In the genomic region with DNA sequence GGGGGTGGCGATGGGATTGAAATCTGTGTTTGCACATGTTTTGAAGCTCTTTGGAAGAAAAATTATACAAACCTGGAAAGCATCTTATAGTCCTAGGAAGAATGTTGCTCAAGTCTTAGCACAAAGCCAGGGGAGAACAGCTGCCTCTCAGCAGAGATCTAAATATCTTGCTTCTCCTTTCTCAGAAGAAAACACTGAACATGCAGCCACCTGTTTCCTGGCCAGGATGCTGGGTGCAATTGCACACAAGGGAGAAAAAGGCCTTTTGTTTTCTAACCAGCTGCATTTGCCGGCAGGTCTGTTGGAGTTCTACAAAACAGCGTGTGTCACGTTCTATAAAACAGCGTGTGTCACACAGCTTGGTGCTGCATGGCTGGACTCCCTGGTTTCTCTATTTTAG, we compare ENCODE assay signal across 13 cellular contexts.
DNase-seq lines count a peak whose midpoint lies in the region; ATAC-seq, FAIRE-seq and TF ChIP-seq lines count a peak whose summit lies in the region.
"Had no signal": no experiment of that assay in that cellular context is flagged by ENCODE, and none has a peak within 500 bp of the region (broad histone marks: within the 10 kb centered on the region; RNA-seq: fewer than 3 reads in every experiment).

No MANE protein-coding gene starts in this region.

- H3K36me3 ChIP-seq in small intestine (ENCODE audit: control insufficient read depth in 2 of 2, insufficient read depth in 2 of 2, low read length in 2 of 2) = no peaks in the 10 kb centered on the region
- H3K36me3 ChIP-seq in CD8-positive, alpha-beta T cell (ENCODE audit: insufficient read depth, low read length) = no peaks in the 10 kb centered on the region
- H3K36me3 ChIP-seq: left ventricle myocardium inferior, right lobe of liver, WERI-Rb-1 had no signal

- H3K9me3 Mint-ChIP-seq in CD8-positive, alpha-beta T cell = no peaks in the 10 kb centered on the region
- H3K9me3 Mint-ChIP-seq in activated CD4-positive, alpha-beta T cell treated with anti-CD3 and anti-CD28 coated beads, Interleukin-2, amount 10 ng/mL, durations not matched to agents 7 days and 5 days = no peaks in the 10 kb centered on the region

- no peak overlapping the region for H3K4me3 ChIP-seq in small intestine (ENCODE audit: low read depth in 1 of 2, low read length in 2 of 2)
- H3K4me3 ChIP-seq in CD8-positive, alpha-beta T cell (ENCODE audit: low read depth, low read length) = no peak overlapping the region
- H3K4me3 ChIP-seq: left ventricle myocardium inferior, right lobe of liver had no signal

- no peak for FAIRE-seq in small intestine (lab: Jason Lieb, UNC)

- H3K27me3 Mint-ChIP-seq in CD8-positive, alpha-beta T cell (ENCODE audit: low read depth) = peaks cover 6% of the 10 kb centered on the region
- no peaks in the 10 kb centered on the region for H3K27me3 Mint-ChIP-seq in activated CD4-positive, alpha-beta T cell treated with anti-CD3 and anti-CD28 coated beads, Interleukin-2, amount 10 ng/mL, durations not matched to agents 7 days and 5 days

- no peaks in the 10 kb centered on the region for H3K27me3 ChIP-seq in small intestine (ENCODE audit: control insufficient read depth in 2 of 2, insufficient read depth in 2 of 2, low read length in 2 of 2)
- H3K27me3 ChIP-seq in CD8-positive, alpha-beta T cell (ENCODE audit: insufficient read depth, low read length) = no peaks in the 10 kb centered on the region
- H3K27me3 ChIP-seq: right lobe of liver had no signal

- peaks cover 2% of the 10 kb centered on the region for H3K9me3 ChIP-seq in small intestine (ENCODE audit: control insufficient read depth, low read depth)
- H3K9me3 ChIP-seq in CD8-positive, alpha-beta T cell (ENCODE audit: low read length) = no peaks in the 10 kb centered on the region
- H3K9me3 ChIP-seq: left ventricle myocardium inferior, right lobe of liver had no signal

- TF ChIP-seq CTCF in CD8-positive, alpha-beta T cell (IDR thresholded peaks at IDR 0.05) = no peak

- POLR2A ChIA-PET in CD8-positive, alpha-beta T cell (lab: Charles Lee) = no interaction called here
- POLR2A ChIA-PET in activated CD4-positive, alpha-beta T cell treated with anti-CD3 and anti-CD28 coated beads, Interleukin-2, amount 10 ng/mL, durations not matched to agents 7 days and 5 days (lab: Charles Lee) = no interaction called here

- ATAC-seq in GM19023 (IDR thresholded peaks at IDR 0.05; ENCODE audit: unreplicated experiment) (peak; percentile 65), HG02588 (IDR thresholded peaks at IDR 0.05; ENCODE audit: unreplicated experiment) (peak; percentile 74), HG03571 (IDR thresholded peaks at IDR 0.05; ENCODE audit: unreplicated experiment) (peak; percentile 49)
- no peak for ATAC-seq in CD8-positive, alpha-beta T cell
- ATAC-seq: right lobe of liver; stimulated activated naive CD8-positive, alpha-beta T cell treated with anti-CD3 and anti-CD28 coated beads, Interleukin-15, Interleukin-2, amounts not matched to agents 100 U/mL and 50 U/mL, for 24 hours had no signal

- H3K27ac ChIP-seq in small intestine (ENCODE audit: low read depth in 1 of 2, low read length in 1 of 2) = no peak overlapping the region
- H3K27ac ChIP-seq in CD8-positive, alpha-beta T cell (ENCODE audit: low read depth, low read length) = no peak overlapping the region
- H3K27ac ChIP-seq: HL-60, left ventricle myocardium inferior, right lobe of liver, WERI-Rb-1 had no signal

- no peaks in the 10 kb centered on the region for H3K4me1 ChIP-seq in small intestine (ENCODE audit: control insufficient read depth in 2 of 2, insufficient read depth in 1 of 2, low read depth in 1 of 2, low read length in 1 of 2)
- H3K4me1 ChIP-seq in CD8-positive, alpha-beta T cell (ENCODE audit: insufficient read depth, low read length) = no peaks in the 10 kb centered on the region
- H3K4me1 ChIP-seq: left ventricle myocardium inferior, right lobe of liver had no signal

- peak; percentile 21 for DNase-seq in inferior parietal cortex (ENCODE audit: extremely low spot score)
- DNase-seq in OCI-M1 (lab: John Stamatoyannopoulos, UW) = no peak
- no peak for DNase-seq in small intestine
- no peak for DNase-seq in CD8-positive, alpha-beta T cell
- DNase-seq in activated CD4-positive, alpha-beta T cell treated with anti-CD3 and anti-CD28 coated beads, Interleukin-2, amount 10 ng/mL, durations not matched to agents 7 days and 5 days = no peak
- DNase-seq: left ventricle myocardium inferior; right lobe of liver; stimulated activated naive CD8-positive, alpha-beta T cell treated with anti-CD3 and anti-CD28 coated beads, Interleukin-15, Interleukin-2, amounts not matched to agents 100 U/mL and 50 U/mL, for 24 hours; WERI-Rb-1 had no signal

- intact Hi-C loops in CD8-positive, alpha-beta T cell (cut with DNase I, micrococcal nuclease) = no loop called here

- CTCF ChIA-PET in CD8-positive, alpha-beta T cell (lab: Charles Lee) = no interaction called here
- CTCF ChIA-PET in activated CD4-positive, alpha-beta T cell treated with anti-CD3 and anti-CD28 coated beads, Interleukin-2, amount 10 ng/mL, durations not matched to agents 7 days and 5 days (lab: Charles Lee) = no interaction called here

- 51 to 79% (median 61%) methylated on average over 5 of the region's 5 CpGs for WGBS in small intestine, 3 donors

- no peaks in the 10 kb centered on the region for H3K4me1 Mint-ChIP-seq in CD8-positive, alpha-beta T cell (ENCODE audit: low read depth)
- H3K4me1 Mint-ChIP-seq in activated CD4-positive, alpha-beta T cell treated with anti-CD3 and anti-CD28 coated beads, Interleukin-2, amount 10 ng/mL, durations not matched to agents 7 days and 5 days = no peaks in the 10 kb centered on the region

- H3K4me3 Mint-ChIP-seq in CD8-positive, alpha-beta T cell = no peak overlapping the region
- no peak overlapping the region for H3K4me3 Mint-ChIP-seq in activated CD4-positive, alpha-beta T cell treated with anti-CD3 and anti-CD28 coated beads, Interleukin-2, amount 10 ng/mL, durations not matched to agents 7 days and 5 days

- no peak overlapping the region for H3K27ac Mint-ChIP-seq in CD8-positive, alpha-beta T cell
- H3K27ac Mint-ChIP-seq in activated CD4-positive, alpha-beta T cell treated with anti-CD3 and anti-CD28 coated beads, Interleukin-2, amount 10 ng/mL, durations not matched to agents 7 days and 5 days = no peak overlapping the region

- no peaks in the 10 kb centered on the region for H3K36me3 Mint-ChIP-seq in CD8-positive, alpha-beta T cell
- no peaks in the 10 kb centered on the region for H3K36me3 Mint-ChIP-seq in activated CD4-positive, alpha-beta T cell treated with anti-CD3 and anti-CD28 coated beads, Interleukin-2, amount 10 ng/mL, durations not matched to agents 7 days and 5 days (ENCODE audit: low read depth)
